In the genomic region with DNA sequence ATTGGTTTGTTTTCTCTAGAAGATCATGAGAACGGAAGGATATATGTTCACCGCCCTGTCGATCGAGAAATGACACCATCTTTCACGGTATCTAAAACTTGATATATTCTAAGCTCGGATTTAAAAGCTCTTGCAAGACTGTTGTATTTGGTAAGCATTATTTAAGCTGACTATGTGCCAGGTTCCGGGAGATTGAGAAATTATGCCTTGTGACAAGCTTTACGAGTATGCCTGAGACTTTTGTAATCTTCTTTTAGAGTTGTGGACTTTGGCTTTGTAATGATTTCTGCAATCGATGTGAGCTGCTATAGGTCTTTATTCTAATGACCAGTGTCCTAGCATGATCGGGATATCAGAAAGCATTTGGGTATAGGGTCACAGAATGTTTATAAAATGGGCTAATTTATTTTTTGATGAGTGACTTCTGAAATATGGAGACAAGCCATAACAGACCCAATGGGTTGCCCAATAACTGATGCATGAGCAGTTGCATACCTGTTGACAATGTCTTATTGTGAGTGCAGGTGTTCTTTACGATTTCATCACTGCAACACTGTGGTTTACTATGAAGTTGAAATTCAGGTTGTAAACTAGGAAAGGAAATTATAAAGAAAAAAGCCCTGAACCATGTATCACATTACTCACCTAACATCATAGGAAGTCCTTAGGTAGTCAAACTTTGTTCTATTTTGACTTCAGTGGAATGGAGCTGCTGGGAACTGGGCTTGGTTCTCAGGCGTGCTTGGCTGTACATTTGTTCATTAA, we compare ENCODE assay signal across 30 cellular contexts. TPM values are rescaled to one million over a fixed set of nuclear protein-coding genes. Genes with fewer than 3 reads are reported as not detected.
DNase-seq lines count a peak whose midpoint lies in the region; ATAC-seq, FAIRE-seq and TF ChIP-seq lines count a peak whose summit lies in the region.
"Had no signal": no experiment of that assay in that cellular context is flagged by ENCODE, and none has a peak within 500 bp of the region (broad histone marks: within the 10 kb centered on the region; RNA-seq: fewer than 3 reads in every experiment).

No MANE protein-coding gene starts in this region.

- intact Hi-C loops in colonic mucosa (cut with DNase I): no loop called here
- intact Hi-C loops in HepG2 (cut with micrococcal nuclease; ENCODE audit: unreplicated experiment): no loop called here

- no peak overlapping the region for H2AFZ ChIP-seq in HepG2 (ENCODE audit: low read length)
- no peak overlapping the region for H2AFZ ChIP-seq in smooth muscle cell (ENCODE audit: low read depth)

- TF ChIP-seq POLR2A in HepG2 (IDR thresholded peaks at IDR 0.05; ENCODE audit: insufficient read depth in 1 of 2, low read depth in 2 of 2, low read length in 2 of 2): no peak

- CTCF ChIA-PET in HepG2 (lab: Yijun Ruan, JAX; ENCODE audit: low intra/inter-chr PET ratio, low total read pairs): no interaction called here

- TF ChIP-seq RAD21 in HepG2 (CRISPR knock-in tag; IDR thresholded peaks at IDR 0.05): no peak

- no peak for TF ChIP-seq CTCF in colonic mucosa (IDR thresholded peaks at IDR 0.05)
- no peak for TF ChIP-seq CTCF in HepG2 (CRISPR knock-in tag; IDR thresholded peaks at IDR 0.05)
- TF ChIP-seq CTCF in smooth muscle cell (IDR thresholded peaks at IDR 0.05; ENCODE audit: borderline replicate concordance, insufficient read depth, poor library complexity, severe bottlenecking): no peak

- H3K9me3 ChIP-seq in colonic mucosa: no peaks in the 10 kb centered on the region
- H3K9me3 ChIP-seq in HepG2 (ENCODE audit: low read length): no peaks in the 10 kb centered on the region
- no peaks in the 10 kb centered on the region for H3K9me3 ChIP-seq in smooth muscle cell (replicated peaks; ENCODE audit: low read depth)
- H3K9me3 ChIP-seq: MG63, right atrium auricular region, SJSA1, stomach had no signal

- no peaks in the 10 kb centered on the region for H3K4me1 ChIP-seq in colonic mucosa
- H3K4me1 ChIP-seq in HepG2 (ENCODE audit: insufficient read depth, low read length): no peaks in the 10 kb centered on the region
- no peaks in the 10 kb centered on the region for H3K4me1 ChIP-seq in smooth muscle cell (ENCODE audit: low read depth)
- H3K4me1 ChIP-seq: right atrium auricular region, SJSA1 had no signal

- FAIRE-seq in HepG2 (lab: Jason Lieb, UNC): no peak
- FAIRE-seq: endothelial cell of umbilical vein, islet of Langerhans had no signal

- H3K36me3 ChIP-seq in colonic mucosa (no peaks in the 10 kb centered on the region), HepG2 (replicated peaks in 1 of 2; ENCODE audit: control insufficient read depth in 1 of 2, insufficient read depth in 2 of 2, low read length in 2 of 2) (no peaks in the 10 kb centered on the region), smooth muscle cell (ENCODE audit: low read depth) (no peaks in the 10 kb centered on the region)
- H3K36me3 ChIP-seq: MG63, right atrium auricular region, SJSA1, stomach had no signal

- H3K27ac ChIP-seq in colonic mucosa: no peak overlapping the region
- no peak overlapping the region for H3K27ac ChIP-seq in HepG2 (ENCODE audit: extremely low read length, insufficient read depth, low read length)
- H3K27ac ChIP-seq in smooth muscle cell (ENCODE audit: low read depth): peak overlapping the region; percentile 66
- H3K27ac ChIP-seq: right atrium auricular region, SJSA1, stomach had no signal

- H3K27me3 ChIP-seq in colonic mucosa: no peaks in the 10 kb centered on the region
- H3K27me3 ChIP-seq in HepG2 (ENCODE audit: control insufficient read depth in 1 of 2, insufficient read depth in 2 of 2, low read length in 2 of 2): no peaks in the 10 kb centered on the region; a peak in 1 of 5 replicates
- no peaks in the 10 kb centered on the region for H3K27me3 ChIP-seq in smooth muscle cell (ENCODE audit: low read depth)
- H3K27me3 ChIP-seq: MG63, right atrium auricular region, SJSA1, stomach had no signal

- in situ Hi-C loops in HepG2 (cut with HindIII; ENCODE audit: extremely low pct_ligation_motif_present, low pct_unique_long_range_greater_than_20kb): no loop called here

- H4K20me1 ChIP-seq in HepG2 (ENCODE audit: insufficient read depth, low read length) (no peaks in the 10 kb centered on the region), smooth muscle cell (ENCODE audit: low read depth) (no peaks in the 10 kb centered on the region)

- no peak overlapping the region for H3K9ac ChIP-seq in colonic mucosa (ENCODE audit: low read depth in 2 of 2, low read length in 2 of 2)
- no peak overlapping the region for H3K9ac ChIP-seq in HepG2 (ENCODE audit: insufficient read depth, low read depth, low read length)
- no peak overlapping the region for H3K9ac ChIP-seq in smooth muscle cell (ENCODE audit: low read depth)

- ATAC-seq in HepG2 (no peak; the same call in 2 of the 3 replicates), HG03045 (IDR thresholded peaks at IDR 0.05; ENCODE audit: unreplicated experiment) (no peak), HG03097 (IDR thresholded peaks at IDR 0.05; ENCODE audit: low FRiP score, unreplicated experiment) (no peak)
- ATAC-seq: activated CD4-positive, alpha-beta T cell treated with anti-CD3 and anti-CD28 coated beads for 36 hours; activated T-cell treated with anti-CD3 and anti-CD28 coated beads, Interleukin-2, amount 50 U/mL, for 72 hours; naive thymus-derived CD4-positive, alpha-beta T cell had no signal

- H3K4me2 ChIP-seq in HepG2 (ENCODE audit: low read depth, low read length) (no peak overlapping the region), smooth muscle cell (no peak overlapping the region)

- H3K79me2 ChIP-seq in HepG2 (ENCODE audit: insufficient read depth, low read length) (no peaks in the 10 kb centered on the region), smooth muscle cell (ENCODE audit: low read depth) (no peaks in the 10 kb centered on the region)

- no TSS peak for BruUV-seq in HepG2 (replicated peaks; lab: Mats Ljungman, UMichigan)

- POLR2A ChIA-PET in HepG2 (lab: Yijun Ruan, JAX): no interaction called here

- TF ChIP-seq EP300 in HepG2 (IDR thresholded peaks at IDR 0.05; ENCODE audit: low read depth in 2 of 2, low read length in 2 of 2) (no peak), HepG2 (CRISPR knock-in tag; IDR thresholded peaks at IDR 0.05; ENCODE audit: borderline replicate concordance) (no peak)

- H3F3A ChIP-seq in smooth muscle cell (ENCODE audit: low read depth): no peaks in the 10 kb centered on the region

- DNase-seq in NCI-H2196 (lab: John Stamatoyannopoulos, UW; ENCODE audit: unreplicated experiment) (peak; percentile 28), NCI-H2196 treated with DMSO at 0.1 percent for 48 hours (lab: John Stamatoyannopoulos, UW; ENCODE audit: unreplicated experiment) (no peak), colonic mucosa (peak; percentile 34), HepG2 (ENCODE audit: low spot score) (no peak), smooth muscle cell (lab: John Stamatoyannopoulos, UW; ENCODE audit: unreplicated experiment) (no peak), DMS 273 (lab: John Stamatoyannopoulos, UW; ENCODE audit: unreplicated experiment) (no peak)
- DNase-seq: activated CD4-positive, alpha-beta T cell treated with anti-CD3 and anti-CD28 coated beads for 36 hours; activated naive CD4-positive, alpha-beta T cell treated with anti-CD3 and anti-CD28 coated beads, Interleukin-2, amount 10 ng/mL, durations not matched to agents 7 days and 5 days; activated T-cell treated with anti-CD3 and anti-CD28 coated beads, Interleukin-2, amount 50 U/mL, for 72 hours; AML-193; central memory CD4-positive, alpha-beta T cell; DND-41; HFFc6; mesendoderm; MG63; naive thymus-derived CD4-positive, alpha-beta T cell; NCI-H1436; NCI-H226; NCI-H774; stimulated activated CD4-positive, alpha-beta T cell treated with anti-CD3 and anti-CD28 coated beads, Interleukin-15, amount 100 ng/mL, for 24 hours; stomach; trophoblast cell had no signal

- WGBS in HepG2 (ENCODE audit: low lambda C conversion rate): 16% methylated on average over 12 of the region's 12 CpGs
- WGBS in smooth muscle cell (ENCODE audit: low lambda C conversion rate): 89% methylated on average over 12 of the region's 12 CpGs

- H3K4me3 ChIP-seq in colonic mucosa (no peak overlapping the region), HepG2 (replicated peaks in 1 of 3; ENCODE audit: insufficient read depth in 1 of 3, low read depth in 2 of 3, low read length in 3 of 3) (no peak overlapping the region), smooth muscle cell (no peak overlapping the region)
- H3K4me3 ChIP-seq: MG63, right atrium auricular region, SJSA1, stomach had no signal

RNA-seq across cellular contexts. Expression of gene CDH26, which starts 14.0 kb away (rescaled TPM):
- under 1 TPM; 0.27 to 0.45 TPM for total RNA-seq in colonic mucosa
- total RNA-seq in HepG2 (2016; rRNA removed; fragmentation: Illumina TruSeq; extraction: Trizol): 0.40 and 0.45 TPM in 2 replicates
- total RNA-seq in HepG2 (2016; cell fraction: cytosol; rRNA removed; fragmentation: Illumina TruSeq; extraction: Trizol; ENCODE audit: low read depth): 0.10 and 0.18 TPM in 2 replicates
- 0.11 TPM in 1 of 2 replicates, not detected in the other for total RNA-seq in HepG2 (2016; cell fraction: insoluble cytoplasmic fraction; rRNA removed; fragmentation: Illumina TruSeq; extraction: Trizol)
- total RNA-seq in HepG2 (2016; cell fraction: membrane; rRNA removed; fragmentation: Illumina TruSeq; extraction: Trizol): 0.10 and 0.34 TPM in 2 replicates
- total RNA-seq in HepG2 (2016; cell fraction: nucleus; rRNA removed; fragmentation: Illumina TruSeq; extraction: Trizol): 0.59 and 0.88 TPM in 2 replicates
- polyA plus RNA-seq in HepG2 (2011; rRNA removed): 0.88 and 1.1 TPM in 2 replicates
- 0.11 and 0.19 TPM in 2 replicates for polyA plus RNA-seq in HepG2 (2011; cell fraction: cytosol; rRNA removed)
- 3.0 TPM in 2 replicates for polyA plus RNA-seq in HepG2 (2011; cell fraction: nucleus; rRNA removed)
- polyA plus RNA-seq in HepG2 (2012): 0.44 and 0.67 TPM in 2 replicates
- polyA plus RNA-seq in HepG2 (2016; cell fraction: cytosol; fragmentation: Illumina TruSeq; extraction: Trizol; ENCODE audit: low read depth): not detected in 2 replicates
- 0.22 TPM in 1 of 2 replicates, not detected in the other for polyA plus RNA-seq in HepG2 (2016; cell fraction: insoluble cytoplasmic fraction; fragmentation: Illumina TruSeq; extraction: Trizol; ENCODE audit: low read depth)
- polyA plus RNA-seq in HepG2 (2016; cell fraction: membrane; fragmentation: Illumina TruSeq; extraction: Trizol; ENCODE audit: low read depth): not detected in 2 replicates
- polyA plus RNA-seq in HepG2 (2016; cell fraction: nucleus; fragmentation: Illumina TruSeq; extraction: Trizol; ENCODE audit: insufficient read depth, low read depth): 1.6 and 1.8 TPM in 2 replicates
- 0.52 TPM in 1 of 2 replicates, not detected in the other for polyA minus RNA-seq in HepG2 (2011; rRNA and poly(A)+ RNA removed; ENCODE audit: low replicate concordance)
- polyA minus RNA-seq in HepG2 (2011; cell fraction: cytosol; rRNA and poly(A)+ RNA removed): 0.79 TPM in 1 of 2 replicates, not detected in the other
- polyA minus RNA-seq in HepG2 (2011; cell fraction: nucleus; rRNA and poly(A)+ RNA removed): 2.7 and 3.2 TPM in 2 replicates
- total RNA-seq in smooth muscle cell: 1.2 TPM in 2 replicates
- polyA plus RNA-seq in smooth muscle cell: 0.18 TPM in 1 of 2 replicates, not detected in the other
- total RNA-seq: A172, endothelial cell of umbilical vein, SJSA1 had no signal
- polyA plus RNA-seq: IgD-negative memory B cell had no signal

RNA-seq across cellular contexts. Expression of gene FAM217B, which starts 32.0 kb away (rescaled TPM):
- total RNA-seq in colonic mucosa: 10 to 100 TPM in 1 of 2 donors, 1 to 10 TPM in 1; 5.5 to 11.2 TPM
- total RNA-seq in HepG2 (2016; rRNA removed; fragmentation: Illumina TruSeq; extraction: Trizol): 14.3 and 20.4 TPM in 2 replicates
- total RNA-seq in HepG2 (2016; cell fraction: cytosol; rRNA removed; fragmentation: Illumina TruSeq; extraction: Trizol; ENCODE audit: low read depth): 1.5 and 1.8 TPM in 2 replicates
- 11.9 and 18.8 TPM in 2 replicates for total RNA-seq in HepG2 (2016; cell fraction: insoluble cytoplasmic fraction; rRNA removed; fragmentation: Illumina TruSeq; extraction: Trizol)
- total RNA-seq in HepG2 (2016; cell fraction: membrane; rRNA removed; fragmentation: Illumina TruSeq; extraction: Trizol): 7.2 and 7.3 TPM in 2 replicates
- 19.5 and 21.4 TPM in 2 replicates for total RNA-seq in HepG2 (2016; cell fraction: nucleus; rRNA removed; fragmentation: Illumina TruSeq; extraction: Trizol)
- 7.4 and 11.1 TPM in 2 replicates for polyA plus RNA-seq in HepG2 (2011; rRNA removed)
- polyA plus RNA-seq in HepG2 (2011; cell fraction: cytosol; rRNA removed): 4.5 and 7.3 TPM in 2 replicates
- 4.6 and 9.1 TPM in 2 replicates for polyA plus RNA-seq in HepG2 (2011; cell fraction: nucleus; rRNA removed)
- polyA plus RNA-seq in HepG2 (2012): 5.7 and 9.1 TPM in 2 replicates
- 1.6 and 1.8 TPM in 2 replicates for polyA plus RNA-seq in HepG2 (2016; cell fraction: cytosol; fragmentation: Illumina TruSeq; extraction: Trizol; ENCODE audit: low read depth)
- polyA plus RNA-seq in HepG2 (2016; cell fraction: insoluble cytoplasmic fraction; fragmentation: Illumina TruSeq; extraction: Trizol; ENCODE audit: low read depth): 18.5 and 19.5 TPM in 2 replicates
- polyA plus RNA-seq in HepG2 (2016; cell fraction: membrane; fragmentation: Illumina TruSeq; extraction: Trizol; ENCODE audit: low read depth): 4.0 and 4.2 TPM in 2 replicates
- 15.5 and 17.2 TPM in 2 replicates for polyA plus RNA-seq in HepG2 (2016; cell fraction: nucleus; fragmentation: Illumina TruSeq; extraction: Trizol; ENCODE audit: insufficient read depth, low read depth)
- 4.9 and 7.4 TPM in 2 replicates for polyA minus RNA-seq in HepG2 (2011; rRNA and poly(A)+ RNA removed; ENCODE audit: low replicate concordance)
- polyA minus RNA-seq in HepG2 (2011; cell fraction: cytosol; rRNA and poly(A)+ RNA removed): 7.1 and 7.6 TPM in 2 replicates
- 25.2 and 33.8 TPM in 2 replicates for polyA minus RNA-seq in HepG2 (2011; cell fraction: nucleus; rRNA and poly(A)+ RNA removed)
- total RNA-seq in smooth muscle cell: 6.4 and 7.7 TPM in 2 replicates
- 14.2 and 14.8 TPM in 2 replicates for polyA plus RNA-seq in smooth muscle cell

RNA-seq across cellular contexts. Expression of gene PPP1R3D, which starts 32.1 kb away (rescaled TPM):
- total RNA-seq in colonic mucosa: 1 to 10 TPM; 6.3 to 9.2 TPM
- 3.7 and 4.0 TPM in 2 replicates for total RNA-seq in HepG2 (2016; rRNA removed; fragmentation: Illumina TruSeq; extraction: Trizol)
- 0.40 and 0.53 TPM in 2 replicates for total RNA-seq in HepG2 (2016; cell fraction: cytosol; rRNA removed; fragmentation: Illumina TruSeq; extraction: Trizol; ENCODE audit: low read depth)
- 3.6 and 3.9 TPM in 2 replicates for total RNA-seq in HepG2 (2016; cell fraction: insoluble cytoplasmic fraction; rRNA removed; fragmentation: Illumina TruSeq; extraction: Trizol)
- total RNA-seq in HepG2 (2016; cell fraction: membrane; rRNA removed; fragmentation: Illumina TruSeq; extraction: Trizol): 3.1 TPM in 2 replicates
- 5.1 and 5.2 TPM in 2 replicates for total RNA-seq in HepG2 (2016; cell fraction: nucleus; rRNA removed; fragmentation: Illumina TruSeq; extraction: Trizol)
- polyA plus RNA-seq in HepG2 (2011; rRNA removed): 1.0 and 1.2 TPM in 2 replicates
- 0.89 and 0.91 TPM in 2 replicates for polyA plus RNA-seq in HepG2 (2011; cell fraction: cytosol; rRNA removed)
- polyA plus RNA-seq in HepG2 (2011; cell fraction: nucleus; rRNA removed): 2.7 and 3.1 TPM in 2 replicates
- polyA plus RNA-seq in HepG2 (2012): 1.7 and 1.9 TPM in 2 replicates
- polyA plus RNA-seq in HepG2 (2016; cell fraction: cytosol; fragmentation: Illumina TruSeq; extraction: Trizol; ENCODE audit: low read depth): 0.22 and 0.29 TPM in 2 replicates
- 2.9 and 3.0 TPM in 2 replicates for polyA plus RNA-seq in HepG2 (2016; cell fraction: insoluble cytoplasmic fraction; fragmentation: Illumina TruSeq; extraction: Trizol; ENCODE audit: low read depth)
- 1.1 and 1.4 TPM in 2 replicates for polyA plus RNA-seq in HepG2 (2016; cell fraction: membrane; fragmentation: Illumina TruSeq; extraction: Trizol; ENCODE audit: low read depth)
- 3.4 and 3.9 TPM in 2 replicates for polyA plus RNA-seq in HepG2 (2016; cell fraction: nucleus; fragmentation: Illumina TruSeq; extraction: Trizol; ENCODE audit: insufficient read depth, low read depth)
- polyA minus RNA-seq in HepG2 (2011; rRNA and poly(A)+ RNA removed; ENCODE audit: low replicate concordance): 1.9 and 4.1 TPM in 2 replicates
- 1.3 and 3.8 TPM in 2 replicates for polyA minus RNA-seq in HepG2 (2011; cell fraction: cytosol; rRNA and poly(A)+ RNA removed)
- 8.4 and 8.7 TPM in 2 replicates for polyA minus RNA-seq in HepG2 (2011; cell fraction: nucleus; rRNA and poly(A)+ RNA removed)
- 4.9 and 5.1 TPM in 2 replicates for total RNA-seq in smooth muscle cell
- polyA plus RNA-seq in smooth muscle cell: 1.9 and 2.6 TPM in 2 replicates

RNA-seq across cellular contexts. Expression of gene SYCP2, which starts 38.8 kb away (rescaled TPM):
- total RNA-seq in colonic mucosa (1 to 10 TPM in 1 of 2 donors, under 1 TPM in 1; 0.74 to 1.1 TPM), HepG2 (2016; rRNA removed; fragmentation: Illumina TruSeq; extraction: Trizol) (0.07 and 0.25 TPM in 2 replicates), smooth muscle cell (0.49 and 0.54 TPM in 2 replicates)
- total RNA-seq in HepG2 (2016; cell fraction: cytosol; rRNA removed; fragmentation: Illumina TruSeq; extraction: Trizol; ENCODE audit: low read depth): 0.30 TPM in 1 of 2 replicates, not detected in the other
- 0.15 TPM in 1 of 2 replicates, not detected in the other for total RNA-seq in HepG2 (2016; cell fraction: insoluble cytoplasmic fraction; rRNA removed; fragmentation: Illumina TruSeq; extraction: Trizol)
- 0.03 and 0.38 TPM in 2 replicates for total RNA-seq in HepG2 (2016; cell fraction: membrane; rRNA removed; fragmentation: Illumina TruSeq; extraction: Trizol)
- 0.25 and 1.1 TPM in 2 replicates for total RNA-seq in HepG2 (2016; cell fraction: nucleus; rRNA removed; fragmentation: Illumina TruSeq; extraction: Trizol)
- polyA plus RNA-seq in HepG2 (2011; rRNA removed) (0.09 and 0.24 TPM in 2 replicates), smooth muscle cell (0.37 and 0.42 TPM in 2 replicates)
- 0.10 TPM in 1 of 2 replicates, not detected in the other for polyA plus RNA-seq in HepG2 (2011; cell fraction: cytosol; rRNA removed)
- polyA plus RNA-seq in HepG2 (2011; cell fraction: nucleus; rRNA removed): 0.12 and 0.32 TPM in 2 replicates
- polyA plus RNA-seq in HepG2 (2012): 0.07 and 0.36 TPM in 2 replicates
- not detected in 2 replicates for polyA plus RNA-seq in HepG2 (2016; cell fraction: cytosol; fragmentation: Illumina TruSeq; extraction: Trizol; ENCODE audit: low read depth)
- not detected in 2 replicates for polyA plus RNA-seq in HepG2 (2016; cell fraction: insoluble cytoplasmic fraction; fragmentation: Illumina TruSeq; extraction: Trizol; ENCODE audit: low read depth)
- not detected in 2 replicates for polyA plus RNA-seq in HepG2 (2016; cell fraction: membrane; fragmentation: Illumina TruSeq; extraction: Trizol; ENCODE audit: low read depth)
- polyA plus RNA-seq in HepG2 (2016; cell fraction: nucleus; fragmentation: Illumina TruSeq; extraction: Trizol; ENCODE audit: insufficient read depth, low read depth): 0.53 and 0.57 TPM in 2 replicates
- polyA minus RNA-seq in HepG2 (2011; rRNA and poly(A)+ RNA removed; ENCODE audit: low replicate concordance): not detected in 2 replicates
- not detected in 2 replicates for polyA minus RNA-seq in HepG2 (2011; cell fraction: cytosol; rRNA and poly(A)+ RNA removed)
- 1.1 and 1.3 TPM in 2 replicates for polyA minus RNA-seq in HepG2 (2011; cell fraction: nucleus; rRNA and poly(A)+ RNA removed)

Comparison
In these comparisons a context has a peak if more than half of its experiments do, and no peak if none do; other contexts are left out.
1. DNase-seq: peak in NCI-H2196 (single experiment) and colonic mucosa (single experiment); none in NCI-H2196 treated with DMSO at 0.1 percent for 48 hours (single experiment), HepG2 (single experiment), smooth muscle cell (single experiment) and DMS 273 (single experiment).